ENCODE assay signal across 8 cellular contexts in the genomic region with DNA sequence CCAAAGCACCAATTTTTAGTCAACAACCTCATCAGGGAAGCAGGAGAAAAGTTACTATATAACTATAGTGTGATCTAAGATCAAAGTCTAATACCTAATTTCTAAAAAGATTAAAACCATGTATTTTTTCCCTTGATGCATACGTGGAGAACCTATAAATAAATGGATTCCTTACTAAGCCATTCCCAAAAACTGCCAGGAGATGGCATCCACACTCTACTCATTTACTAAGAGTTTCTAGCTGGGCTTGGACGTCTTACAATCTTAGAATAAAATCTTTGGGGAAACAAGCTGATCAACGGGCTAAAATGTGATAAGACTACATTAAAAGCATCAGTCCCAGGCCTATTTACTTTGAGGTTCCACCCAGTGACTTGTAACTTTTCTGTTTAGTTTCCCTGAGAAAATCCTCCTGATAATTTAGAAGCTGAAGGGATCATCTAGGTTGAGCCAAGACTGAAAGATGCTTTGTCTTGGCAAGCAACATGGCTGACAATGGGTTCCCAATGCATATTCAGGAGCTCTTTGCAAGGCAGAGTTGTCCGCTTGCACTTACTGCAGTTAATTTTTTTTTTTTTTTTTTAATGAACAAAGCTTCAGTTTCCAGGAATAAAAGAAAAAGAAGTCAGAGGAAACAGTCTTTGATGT.
DNase-seq lines count a peak whose midpoint lies in the region; ATAC-seq, FAIRE-seq and TF ChIP-seq lines count a peak whose summit lies in the region.

No MANE protein-coding gene starts in this region.

- no peak for FAIRE-seq in GM12878 (lab: Jason Lieb, UNC)

- SMC1A ChIA-PET in GM12878 (lab: Charles Lee; ENCODE audit: uncharacterized antibody, unreplicated experiment), result interaction anchor here (0.6 to 17.1 kb wide), 27 partner anchors 9 to 312 kb away, joined by 3 to 472 read pairs (median 4); a partner anchor contains a TSS

- WGBS in GM12878 (ENCODE audit: insufficient coverage, insufficient replicate concordance, low lambda C conversion rate, missing lambda C conversion rate), result 60% methylated on average over 4 of the region's 4 CpGs
- WGBS in liver, result 14% methylated on average over 4 of the region's 4 CpGs

- BruUV-seq in GM12878 (replicated peaks; lab: Mats Ljungman, UMichigan), result no TSS peak

- H3K79me2 ChIP-seq in GM12878 (ENCODE audit: control insufficient read depth, insufficient read depth, low read length), result peaks cover 4% of the 10 kb centered on the region

- TF ChIP-seq EP300 in GM12878 (IDR thresholded peaks at IDR 0.05; ENCODE audit: borderline replicate concordance in 1 of 2, control insufficient read depth in 1 of 2, low read depth in 2 of 2, low read length in 2 of 2), result no peak

- DNase-seq in Right ventricle myocardium superior (no peak), Right ventricle myocardium inferior (ENCODE audit: missing footprints) (no peak), NCI-H2171 (lab: John Stamatoyannopoulos, UW) (peak; percentile 26), GM12878 (ENCODE audit: low read depth, low spot score) (no peak)
- no peak for DNase-seq in effector CD8-positive, alpha-beta T cell (lab: John Stamatoyannopoulos, UW)
- DNase-seq in stimulated activated naive CD4-positive, alpha-beta T cell treated with Interleukin-2 at 50 U/mL for 16 hours (lab: John Stamatoyannopoulos, UW), result no peak

- ATAC-seq in Right ventricle myocardium superior (ENCODE audit: poor library complexity) (peak; percentile 73), Right ventricle myocardium inferior (no peak), GM12878 (no peak), GM18867 (IDR thresholded peaks at IDR 0.05; ENCODE audit: unreplicated experiment) (no peak)

- H3K4me3 ChIP-seq in GM12878 (no peak overlapping the region), liver (ENCODE audit: low read depth in 1 of 3, low read length in 3 of 3) (no peak overlapping the region)

- H3K9ac ChIP-seq in GM12878 (ENCODE audit: control insufficient read depth, insufficient read depth, low read length) (no peak overlapping the region), liver (ENCODE audit: low read depth in 1 of 2, low read length in 2 of 2) (no peak overlapping the region)

- RAD21 ChIA-PET in GM12878 (lab: Charles Lee; ENCODE audit: unreplicated experiment), result interaction anchor here (0.8 to 14.6 kb wide), 16 partner anchors 8 to 348 kb away, joined by 3 to 425 read pairs (median 4); a partner anchor contains a TSS

- in situ Hi-C loops in GM12878 (cut with MboI), result loop anchor here (5.0 kb wide), 1 partner anchor 759 kb away; no protein-coding TSS in a partner anchor

- H3K9me3 ChIP-seq in GM12878 (replicated peaks; ENCODE audit: control insufficient read depth, insufficient read depth, low read length), result no peaks in the 10 kb centered on the region; the same call in 2 of the 3 replicates
- no peaks in the 10 kb centered on the region for H3K9me3 ChIP-seq in liver (ENCODE audit: control insufficient read depth in 4 of 4, low read length in 3 of 4)

- peak; percentile 15 to 47 (median 21); a peak in 4 of 6 replicates for TF ChIP-seq CTCF in GM12878 (IDR thresholded peaks at IDR 0.05 in 2 of 3, conservative IDR thresholded peaks at IDR 0.05 in 1 of 3; ENCODE audit: control insufficient read depth in 2 of 3, extremely low read depth in 1 of 3, insufficient read depth in 1 of 3, low read depth in 3 of 3, low read length in 3 of 3)
- peak; percentile 63 for TF ChIP-seq CTCF in liver (IDR thresholded peaks at IDR 0.05; ENCODE audit: low read depth, low read length, missing input control)

- H3K36me3 ChIP-seq in GM12878 (ENCODE audit: control insufficient read depth in 2 of 2, insufficient read depth in 2 of 2, low read length in 1 of 2) (no peaks in the 10 kb centered on the region), liver (ENCODE audit: control insufficient read depth in 4 of 4, insufficient read depth in 3 of 4, low read depth in 1 of 4, low read length in 3 of 4) (no peaks in the 10 kb centered on the region)

- H4K20me1 ChIP-seq in GM12878 (ENCODE audit: control insufficient read depth, insufficient read depth), result no peaks in the 10 kb centered on the region

- H3K4me1 ChIP-seq in GM12878 (ENCODE audit: control insufficient read depth, insufficient read depth, low read length) (peaks cover 10% of the 10 kb centered on the region), liver (ENCODE audit: control insufficient read depth in 4 of 4, insufficient read depth in 4 of 4, low read length in 3 of 4) (no peaks in the 10 kb centered on the region)

- POLR2A ChIA-PET in GM12878 (lab: Charles Lee), result interaction anchor here (0.6 to 1.8 kb wide), 5 partner anchors 77 to 712 kb away, joined by 3 to 14 read pairs (median 3); no protein-coding TSS in a partner anchor

- H3K27me3 ChIP-seq in GM12878 (replicated peaks in 1 of 2; ENCODE audit: control insufficient read depth in 2 of 2, insufficient read depth in 2 of 2, low read length in 1 of 2) (no peaks in the 10 kb centered on the region), liver (ENCODE audit: control insufficient read depth in 4 of 4, insufficient read depth in 4 of 4, low read length in 3 of 4) (no peaks in the 10 kb centered on the region)

- TF ChIP-seq RAD21 in GM12878 (IDR thresholded peaks at IDR 0.05; ENCODE audit: insufficient read depth, low read depth, low read length), result peak; percentile 61
- peak; percentile 83 to 86 for TF ChIP-seq RAD21 in liver (IDR thresholded peaks at IDR 0.05)

- intact Hi-C loops in Right ventricle myocardium superior (cut with DNase I) (loop anchor here (5.0 to 10.0 kb wide), 2 partner anchors 102 to 759 kb away; a partner anchor contains a TSS), Right ventricle myocardium inferior (cut with DNase I) (loop anchor here (2.0 kb wide), 1 partner anchor 760 kb away; no protein-coding TSS in a partner anchor), GM12878 (cut with micrococcal nuclease; ENCODE audit: unreplicated experiment) (loop anchor here (5.0 to 10.0 kb wide), 2 partner anchors 362 to 759 kb away; no protein-coding TSS in a partner anchor)

- CTCF ChIA-PET in GM12878 (lab: Yijun Ruan, JAX), result interaction anchor here (0.6 to 13.7 kb wide), 30 partner anchors 9 to 759 kb away, joined by 3 to 440 read pairs (median 4); a partner anchor contains a TSS

- H3K4me2 ChIP-seq in GM12878 (ENCODE audit: control insufficient read depth, insufficient read depth), result no peak overlapping the region

- no peak overlapping the region for H2AFZ ChIP-seq in GM12878 (ENCODE audit: control insufficient read depth, low read depth, low read length)

- no peak for TF ChIP-seq POLR2A in GM12878 (IDR thresholded peaks at IDR 0.05; ENCODE audit: low read depth, low read length)

- H3K27ac ChIP-seq in GM12878 (ENCODE audit: control insufficient read depth, insufficient read depth) (no peak overlapping the region), liver (ENCODE audit: low read depth in 1 of 2, low read length in 2 of 2) (no peak overlapping the region)

TF ChIP-seq in GM12878, 131 proteins besides CTCF, POLR2A, EP300 and RAD21:
- TF ChIP-seq YY1 (IDR thresholded peaks at IDR 0.05; ENCODE audit: low read depth, low read length), result no peak
- TF ChIP-seq SMC3 (IDR thresholded peaks at IDR 0.05; ENCODE audit: borderline replicate concordance, low read length), result peak; percentile 38; the same call in 1 of the 2 replicates

TF ChIP-seq in liver, 16 proteins besides CTCF, POLR2A, EP300 and RAD21 (continues in another document):
- TF ChIP-seq JUND (IDR thresholded peaks at IDR 0.05) (no peak), FOXA2 (IDR thresholded peaks at IDR 0.05) (no peak), YY1 (IDR thresholded peaks at IDR 0.05) (no peak), NR2F2 (IDR thresholded peaks at IDR 0.05) (no peak)
- TF ChIP-seq, protein P1, sequence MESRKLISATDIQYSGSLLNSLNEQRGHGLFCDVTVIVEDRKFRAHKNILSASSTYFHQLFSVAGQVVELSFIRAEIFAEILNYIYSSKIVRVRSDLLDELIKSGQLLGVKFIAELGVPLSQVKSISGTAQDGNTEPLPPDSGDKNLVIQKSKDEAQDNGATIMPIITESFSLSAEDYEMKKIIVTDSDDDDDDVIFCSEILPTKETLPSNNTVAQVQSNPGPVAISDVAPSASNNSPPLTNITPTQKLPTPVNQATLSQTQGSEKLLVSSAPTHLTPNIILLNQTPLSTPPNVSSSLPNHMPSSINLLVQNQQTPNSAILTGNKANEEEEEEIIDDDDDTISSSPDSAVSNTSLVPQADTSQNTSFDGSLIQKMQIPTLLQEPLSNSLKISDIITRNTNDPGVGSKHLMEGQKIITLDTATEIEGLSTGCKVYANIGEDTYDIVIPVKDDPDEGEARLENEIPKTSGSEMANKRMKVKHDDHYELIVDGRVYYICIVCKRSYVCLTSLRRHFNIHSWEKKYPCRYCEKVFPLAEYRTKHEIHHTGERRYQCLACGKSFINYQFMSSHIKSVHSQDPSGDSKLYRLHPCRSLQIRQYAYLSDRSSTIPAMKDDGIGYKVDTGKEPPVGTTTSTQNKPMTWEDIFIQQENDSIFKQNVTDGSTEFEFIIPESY (IDR thresholded peaks at IDR 0.05), result no peak
- TF ChIP-seq, protein P2, sequence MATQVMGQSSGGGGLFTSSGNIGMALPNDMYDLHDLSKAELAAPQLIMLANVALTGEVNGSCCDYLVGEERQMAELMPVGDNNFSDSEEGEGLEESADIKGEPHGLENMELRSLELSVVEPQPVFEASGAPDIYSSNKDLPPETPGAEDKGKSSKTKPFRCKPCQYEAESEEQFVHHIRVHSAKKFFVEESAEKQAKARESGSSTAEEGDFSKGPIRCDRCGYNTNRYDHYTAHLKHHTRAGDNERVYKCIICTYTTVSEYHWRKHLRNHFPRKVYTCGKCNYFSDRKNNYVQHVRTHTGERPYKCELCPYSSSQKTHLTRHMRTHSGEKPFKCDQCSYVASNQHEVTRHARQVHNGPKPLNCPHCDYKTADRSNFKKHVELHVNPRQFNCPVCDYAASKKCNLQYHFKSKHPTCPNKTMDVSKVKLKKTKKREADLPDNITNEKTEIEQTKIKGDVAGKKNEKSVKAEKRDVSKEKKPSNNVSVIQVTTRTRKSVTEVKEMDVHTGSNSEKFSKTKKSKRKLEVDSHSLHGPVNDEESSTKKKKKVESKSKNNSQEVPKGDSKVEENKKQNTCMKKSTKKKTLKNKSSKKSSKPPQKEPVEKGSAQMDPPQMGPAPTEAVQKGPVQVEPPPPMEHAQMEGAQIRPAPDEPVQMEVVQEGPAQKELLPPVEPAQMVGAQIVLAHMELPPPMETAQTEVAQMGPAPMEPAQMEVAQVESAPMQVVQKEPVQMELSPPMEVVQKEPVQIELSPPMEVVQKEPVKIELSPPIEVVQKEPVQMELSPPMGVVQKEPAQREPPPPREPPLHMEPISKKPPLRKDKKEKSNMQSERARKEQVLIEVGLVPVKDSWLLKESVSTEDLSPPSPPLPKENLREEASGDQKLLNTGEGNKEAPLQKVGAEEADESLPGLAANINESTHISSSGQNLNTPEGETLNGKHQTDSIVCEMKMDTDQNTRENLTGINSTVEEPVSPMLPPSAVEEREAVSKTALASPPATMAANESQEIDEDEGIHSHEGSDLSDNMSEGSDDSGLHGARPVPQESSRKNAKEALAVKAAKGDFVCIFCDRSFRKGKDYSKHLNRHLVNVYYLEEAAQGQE (IDR thresholded peaks at IDR 0.05), result no peak
- TF ChIP-seq, protein P3, sequence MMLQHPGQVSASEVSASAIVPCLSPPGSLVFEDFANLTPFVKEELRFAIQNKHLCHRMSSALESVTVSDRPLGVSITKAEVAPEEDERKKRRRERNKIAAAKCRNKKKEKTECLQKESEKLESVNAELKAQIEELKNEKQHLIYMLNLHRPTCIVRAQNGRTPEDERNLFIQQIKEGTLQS (IDR thresholded peaks at IDR 0.05), result no peak
